22 cellular contexts compared by ENCODE assay signal in the genomic region with DNA sequence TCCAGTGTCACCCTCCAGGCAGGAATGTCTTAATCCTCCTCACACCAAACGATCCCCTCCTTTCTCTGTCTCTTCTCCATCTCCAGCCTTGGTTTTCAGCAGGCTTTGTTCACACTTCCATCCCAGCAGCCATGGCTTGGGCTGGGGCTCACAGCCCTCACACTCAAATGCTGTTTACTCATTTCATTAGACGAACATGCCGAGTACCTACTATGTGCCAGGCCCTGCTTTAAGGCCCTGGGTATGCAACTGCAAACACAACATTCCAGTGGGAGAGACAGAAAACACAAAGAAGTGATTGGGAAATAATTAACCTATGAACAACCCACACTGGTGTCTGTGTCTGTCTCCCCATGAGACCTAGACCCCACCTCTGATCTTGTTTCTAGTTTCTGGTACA. TPM values are rescaled to one million over a fixed set of nuclear protein-coding genes. Genes with fewer than 3 reads are reported as not detected.
DNase-seq lines count a peak whose midpoint lies in the region; ATAC-seq, FAIRE-seq and TF ChIP-seq lines count a peak whose summit lies in the region.
"Had no signal": no experiment of that assay in that cellular context is flagged by ENCODE, and none has a peak within 500 bp of the region (broad histone marks: within the 10 kb centered on the region; RNA-seq: fewer than 3 reads in every experiment).

No MANE protein-coding gene starts in this region.

- H3K4me3 ChIP-seq in HepG2 (replicated peaks in 1 of 3; ENCODE audit: insufficient read depth in 1 of 3, low read depth in 2 of 3, low read length in 3 of 3) (no peak overlapping the region), right lobe of liver (no peak overlapping the region), endodermal cell (ENCODE audit: low read length) (no peak overlapping the region), neural progenitor cell (no peak overlapping the region)
- H3K4me3 ChIP-seq: A549 had no signal

- no peaks in the 10 kb centered on the region for H4K20me1 ChIP-seq in HepG2 (ENCODE audit: insufficient read depth, low read length)
- no peaks in the 10 kb centered on the region for H4K20me1 ChIP-seq in neural progenitor cell (ENCODE audit: low read depth)

- H3K4me2 ChIP-seq in HepG2 (ENCODE audit: low read depth, low read length) (no peak overlapping the region), neural progenitor cell (no peak overlapping the region)
- H3K4me2 ChIP-seq: A549 had no signal

- peaks cover 3% of the 10 kb centered on the region for H3K27me3 Mint-ChIP-seq in endodermal cell (ENCODE audit: insufficient read depth)
- H3K27me3 Mint-ChIP-seq in neural progenitor cell (ENCODE audit: insufficient read depth, low read depth): peaks cover 6% of the 10 kb centered on the region
- H3K27me3 Mint-ChIP-seq: CD4-positive, alpha-beta T cell had no signal

- TF ChIP-seq EP300 in HepG2 (IDR thresholded peaks at IDR 0.05; ENCODE audit: low read depth in 2 of 2, low read length in 2 of 2) (no peak), HepG2 (CRISPR knock-in tag; IDR thresholded peaks at IDR 0.05; ENCODE audit: borderline replicate concordance) (no peak)

- intact Hi-C loops in HepG2 (cut with micrococcal nuclease; ENCODE audit: unreplicated experiment): no loop called here
- intact Hi-C loops in right lobe of liver (cut with DNase I): no loop called here

- H3K27ac ChIP-seq in HepG2 (ENCODE audit: extremely low read length, insufficient read depth, low read length): no peak overlapping the region
- no peak overlapping the region for H3K27ac ChIP-seq in right lobe of liver
- H3K27ac ChIP-seq in endodermal cell (ENCODE audit: low read depth, low read length): no peak overlapping the region
- no peak overlapping the region for H3K27ac ChIP-seq in neural progenitor cell
- no peak overlapping the region for H3K27ac ChIP-seq in caudate nucleus (ENCODE audit: low read depth, low read length)
- H3K27ac ChIP-seq: 22Rv1, A549, C4-2B, HL-60 had no signal

- TF ChIP-seq POLR2A in HepG2 (IDR thresholded peaks at IDR 0.05; ENCODE audit: insufficient read depth in 1 of 2, low read depth in 2 of 2, low read length in 2 of 2) (no peak), right lobe of liver (IDR thresholded peaks at IDR 0.05) (no peak)

- H3K9ac ChIP-seq in HepG2 (ENCODE audit: insufficient read depth, low read depth, low read length) (no peak overlapping the region), endodermal cell (ENCODE audit: extremely low read depth, low read length, poor library complexity, severe bottlenecking) (no peak overlapping the region), neural progenitor cell (no peak overlapping the region)

- H3K9me3 Mint-ChIP-seq in endodermal cell: peaks cover 18% of the 10 kb centered on the region
- H3K9me3 Mint-ChIP-seq in neural progenitor cell: peaks cover 11% of the 10 kb centered on the region

- H3K4me3 Mint-ChIP-seq in endodermal cell (no peak overlapping the region), neural progenitor cell (no peak overlapping the region)
- H3K4me3 Mint-ChIP-seq: CD4-positive, alpha-beta T cell had no signal

- ATAC-seq in HepG2 (no peak), right lobe of liver (no peak)
- ATAC-seq: A549 had no signal

- H2AFZ ChIP-seq in HepG2 (ENCODE audit: low read length): no peak overlapping the region
- H2AFZ ChIP-seq in neural progenitor cell (replicated peaks): peak overlapping the region; percentile 81

- WGBS in HepG2 (ENCODE audit: low lambda C conversion rate): 3% methylated on average over 3 of the region's 3 CpGs
- 30% methylated on average over 3 of the region's 3 CpGs for WGBS in right lobe of liver (ENCODE audit: insufficient coverage, low coverage, low lambda C conversion rate, missing lambda C conversion rate)
- 40 to 69% methylated on average over 1 to 3 of the region's 3 CpGs for WGBS in endodermal cell (ENCODE audit: insufficient coverage in 1 of 2, insufficient read length in 1 of 2), 2 experiments

- no TSS peak for BruUV-seq in HepG2 (replicated peaks; lab: Mats Ljungman, UMichigan)

- POLR2A ChIA-PET in HepG2 (lab: Yijun Ruan, JAX): no interaction called here

- in situ Hi-C loops in HepG2 (cut with HindIII; ENCODE audit: extremely low pct_ligation_motif_present, low pct_unique_long_range_greater_than_20kb): no loop called here

- H3K27me3 ChIP-seq in HepG2 (ENCODE audit: control insufficient read depth in 1 of 2, insufficient read depth in 2 of 2, low read length in 2 of 2) (no peaks in the 10 kb centered on the region; a peak in 1 of 5 replicates), right lobe of liver (no peaks in the 10 kb centered on the region), endodermal cell (ENCODE audit: control insufficient read depth, insufficient read depth, low read length, poor library complexity, severe bottlenecking) (no peaks in the 10 kb centered on the region), neural progenitor cell (no peaks in the 10 kb centered on the region)

- H3K4me1 Mint-ChIP-seq in endodermal cell: peaks cover 20% of the 10 kb centered on the region
- peaks cover 35% of the 10 kb centered on the region for H3K4me1 Mint-ChIP-seq in neural progenitor cell

- CTCF ChIA-PET in HepG2 (lab: Yijun Ruan, JAX; ENCODE audit: low intra/inter-chr PET ratio, low total read pairs): no interaction called here

- H3K36me3 Mint-ChIP-seq in endodermal cell (ENCODE audit: low read depth) (no peaks in the 10 kb centered on the region), neural progenitor cell (no peaks in the 10 kb centered on the region)

- DNase-seq in HepG2 (ENCODE audit: low spot score): no peak
- no peak for DNase-seq in right lobe of liver
- DNase-seq in endodermal cell: peak; percentile 58
- peak; percentile 25 for DNase-seq in neural progenitor cell (ENCODE audit: low spot score)
- no peak for DNase-seq in caudate nucleus (lab: John Stamatoyannopoulos, UW)
- no peak for DNase-seq in D341Med (ENCODE audit: low spot score)
- DNase-seq in NCI-H1092 (lab: John Stamatoyannopoulos, UW): no peak
- DNase-seq: AML-193; Caco-2; CD4-positive, alpha-beta T cell; DMS153; DMS79; GF-D8; HCEC 1CT; IMR-90 had no signal

- H3F3A ChIP-seq in neural progenitor cell (ENCODE audit: low read depth): peaks cover 2% of the 10 kb centered on the region

- TF ChIP-seq RAD21 in HepG2 (CRISPR knock-in tag; IDR thresholded peaks at IDR 0.05): no peak

- H3K79me2 ChIP-seq in HepG2 (ENCODE audit: insufficient read depth, low read length) (no peaks in the 10 kb centered on the region), neural progenitor cell (ENCODE audit: low read depth) (no peaks in the 10 kb centered on the region)

- peak overlapping the region; percentile 28 for H3K27ac Mint-ChIP-seq in endodermal cell
- H3K27ac Mint-ChIP-seq in neural progenitor cell: no peak overlapping the region
- H3K27ac Mint-ChIP-seq: CD4-positive, alpha-beta T cell had no signal

- TF ChIP-seq CTCF in HepG2 (CRISPR knock-in tag; IDR thresholded peaks at IDR 0.05): no peak
- TF ChIP-seq CTCF in right lobe of liver (IDR thresholded peaks at IDR 0.05): no peak
- TF ChIP-seq CTCF in endodermal cell (conservative IDR thresholded peaks at IDR 0.05): peak; percentile 24
- TF ChIP-seq CTCF in neural progenitor cell (IDR thresholded peaks at IDR 0.05): no peak

- FAIRE-seq in HepG2 (lab: Jason Lieb, UNC): no peak
- FAIRE-seq: A549 had no signal

- H3K4me1 ChIP-seq in HepG2 (ENCODE audit: insufficient read depth, low read length) (no peaks in the 10 kb centered on the region), right lobe of liver (no peaks in the 10 kb centered on the region), endodermal cell (ENCODE audit: control insufficient read depth, insufficient read depth, low read length) (no peaks in the 10 kb centered on the region), neural progenitor cell (peaks cover 26% of the 10 kb centered on the region)
- H3K4me1 ChIP-seq: A549, Caco-2 had no signal

- no peaks in the 10 kb centered on the region for H3K36me3 ChIP-seq in HepG2 (replicated peaks in 1 of 2; ENCODE audit: control insufficient read depth in 1 of 2, insufficient read depth in 2 of 2, low read length in 2 of 2)
- no peaks in the 10 kb centered on the region for H3K36me3 ChIP-seq in right lobe of liver
- H3K36me3 ChIP-seq in endodermal cell (ENCODE audit: control insufficient read depth, insufficient read depth, low read length): no peaks in the 10 kb centered on the region
- H3K36me3 ChIP-seq in neural progenitor cell: no peaks in the 10 kb centered on the region

- H3K9me3 ChIP-seq in HepG2 (ENCODE audit: low read length): no peaks in the 10 kb centered on the region
- H3K9me3 ChIP-seq in right lobe of liver: no peaks in the 10 kb centered on the region
- peaks cover 23% of the 10 kb centered on the region for H3K9me3 ChIP-seq in endodermal cell (ENCODE audit: control insufficient read depth, low read length)
- H3K9me3 ChIP-seq in neural progenitor cell (ENCODE audit: low read depth): no peaks in the 10 kb centered on the region
- H3K9me3 ChIP-seq: A549, Caco-2 had no signal

RNA-seq across cellular contexts. Expression of a gene that starts 43.9 kb away (rescaled TPM):
- total RNA-seq in HepG2 (2016; rRNA removed; fragmentation: Illumina TruSeq; extraction: Trizol) (not detected in 2 replicates), right lobe of liver (not detected), endodermal cell (not detected), neural progenitor cell (ENCODE audit: low replicate concordance) (not detected in 2 replicates)
- not detected in 2 replicates for total RNA-seq in HepG2 (2016; cell fraction: cytosol; rRNA removed; fragmentation: Illumina TruSeq; extraction: Trizol; ENCODE audit: low read depth)
- not detected in 2 replicates for total RNA-seq in HepG2 (2016; cell fraction: insoluble cytoplasmic fraction; rRNA removed; fragmentation: Illumina TruSeq; extraction: Trizol)
- total RNA-seq in HepG2 (2016; cell fraction: membrane; rRNA removed; fragmentation: Illumina TruSeq; extraction: Trizol): not detected in 2 replicates
- not detected in 2 replicates for total RNA-seq in HepG2 (2016; cell fraction: nucleus; rRNA removed; fragmentation: Illumina TruSeq; extraction: Trizol)
- not detected in 2 replicates for polyA plus RNA-seq in HepG2 (2011; rRNA removed)
- 0.24 TPM in 1 of 2 replicates, not detected in the other for polyA plus RNA-seq in HepG2 (2011; cell fraction: cytosol; rRNA removed)
- polyA plus RNA-seq in HepG2 (2011; cell fraction: nucleus; rRNA removed): not detected in 2 replicates
- not detected in 2 replicates for polyA plus RNA-seq in HepG2 (2012)
- 0.12 TPM in 1 of 2 replicates, not detected in the other for polyA plus RNA-seq in HepG2 (2016; cell fraction: cytosol; fragmentation: Illumina TruSeq; extraction: Trizol; ENCODE audit: low read depth)
- polyA plus RNA-seq in HepG2 (2016; cell fraction: insoluble cytoplasmic fraction; fragmentation: Illumina TruSeq; extraction: Trizol; ENCODE audit: low read depth): not detected in 2 replicates
- polyA plus RNA-seq in HepG2 (2016; cell fraction: membrane; fragmentation: Illumina TruSeq; extraction: Trizol; ENCODE audit: low read depth): 0.21 TPM in 1 of 2 replicates, not detected in the other
- polyA plus RNA-seq in HepG2 (2016; cell fraction: nucleus; fragmentation: Illumina TruSeq; extraction: Trizol; ENCODE audit: insufficient read depth, low read depth): not detected in 2 replicates
- polyA minus RNA-seq in HepG2 (2011; rRNA and poly(A)+ RNA removed; ENCODE audit: low replicate concordance): not detected in 2 replicates
- polyA minus RNA-seq in HepG2 (2011; cell fraction: cytosol; rRNA and poly(A)+ RNA removed): not detected in 2 replicates
- polyA minus RNA-seq in HepG2 (2011; cell fraction: nucleus; rRNA and poly(A)+ RNA removed): not detected in 2 replicates
- polyA plus RNA-seq in endodermal cell (2013, experiment 1 of 2): not detected
- polyA plus RNA-seq in endodermal cell (2013, experiment 2 of 2): not detected
- total RNA-seq: Caco-2; CD4-positive, alpha-beta T cell; H4; HT1080; IMR-90 had no signal
- polyA plus RNA-seq: A549, BJ, IMR-90 had no signal

Comparison
In these comparisons a context has a peak if more than half of its experiments do, and no peak if none do; other contexts are left out.
1. DNase-seq: peak in endodermal cell (single experiment) and neural progenitor cell (single experiment); none in HepG2 (single experiment), right lobe of liver (0 of 3), caudate nucleus (0 of 61), D341Med (single experiment) and NCI-H1092 (single experiment).